16 cellular contexts compared by ENCODE assay signal in genomic region chr2:189609853-189610252, GRCh38. TPM values are rescaled to one million over a fixed set of nuclear protein-coding genes. Genes with fewer than 3 reads are reported as not detected.
DNase-seq lines count a peak whose midpoint lies in the region; TF ChIP-seq lines count a peak whose summit lies in the region.
"Had no signal": no experiment of that assay in that cellular context is flagged by ENCODE, and none has a peak within 500 bp of the region (broad histone marks: within the 10 kb centered on the region; RNA-seq: fewer than 3 reads in every experiment).

No MANE protein-coding gene starts in this region.

- DNase-seq in adrenal gland (peak; percentile 24 to 77 (median 47)), fibroblast of peridontal ligament (ENCODE audit: extremely low read depth) (peak; percentile 50), spleen (no peak), LoVo (ENCODE audit: low spot score) (no peak), NCI-H69 (lab: John Stamatoyannopoulos, UW) (no peak)
- DNase-seq in effector CD8-positive, alpha-beta T cell (lab: John Stamatoyannopoulos, UW): no peak
- DNase-seq in activated naive CD4-positive, alpha-beta T cell treated with anti-CD3 and anti-CD28 coated beads, Interleukin-2, amount 50 U/mL, for 16 hours: no peak
- DNase-seq: 8988T, Caco-2, KG1, MM.1S, NCI-H2029, NCI-H524 treated with DMSO at 0.1 percent for 48 hours had no signal

- no peaks in the 10 kb centered on the region for H3K9me3 ChIP-seq in adrenal gland (replicated peaks in 1 of 3)
- H3K9me3 ChIP-seq in spleen: no peaks in the 10 kb centered on the region
- H3K9me3 ChIP-seq: Caco-2, HAP-1, SJSA1 had no signal

- H2AFZ ChIP-seq in ACC112 (ENCODE audit: low read length, unreplicated experiment): peak overlapping the region; percentile 20

- H3K27me3 ChIP-seq in ACC112 (ENCODE audit: insufficient read depth, low read length): no peaks in the 10 kb centered on the region
- H3K27me3 ChIP-seq in adrenal gland: no peaks in the 10 kb centered on the region
- no peaks in the 10 kb centered on the region for H3K27me3 ChIP-seq in spleen (replicated peaks in 1 of 7)
- H3K27me3 ChIP-seq: SJSA1 had no signal

- H3K4me1 ChIP-seq in ACC112 (ENCODE audit: control insufficient read depth, insufficient read depth, low read length, unreplicated experiment): peaks cover 36% of the 10 kb centered on the region
- peaks cover 29 to 49% of the 10 kb centered on the region in 2 donors for H3K4me1 ChIP-seq in adrenal gland (replicated peaks in 1 of 2)
- peaks cover 4 to 35% (median 14%) of the 10 kb centered on the region in 6 donors for H3K4me1 ChIP-seq in spleen
- H3K4me1 ChIP-seq: HAP-1 had no signal

- peak in 1 of 2 donors; percentile 32 for TF ChIP-seq POLR2A in adrenal gland (IDR thresholded peaks at IDR 0.05)
- TF ChIP-seq POLR2A in spleen (IDR thresholded peaks at IDR 0.05): peak in 1 of 3 donors; percentile 13

- H3K79me2 ChIP-seq in ACC112 (ENCODE audit: control insufficient read depth, insufficient read depth, low read length, unreplicated experiment): no peaks in the 10 kb centered on the region

- H3K4me3 ChIP-seq in ACC112 (ENCODE audit: low read depth, low read length): no peak overlapping the region
- peak overlapping the region in 1 of 4 donors; percentile 7 for H3K4me3 ChIP-seq in adrenal gland
- no peak overlapping the region for H3K4me3 ChIP-seq in spleen
- H3K4me3 ChIP-seq: HAP-1, SJSA1 had no signal

- H3K27ac ChIP-seq in ACC112 (ENCODE audit: low read depth, low read length): peak overlapping the region; percentile 90
- peak overlapping the region; percentile 5 to 75 (median 64) for H3K27ac ChIP-seq in adrenal gland
- H3K27ac ChIP-seq in spleen: peak overlapping the region in 7 of 8 donors; percentile 26 to 80 (median 55)
- H3K27ac ChIP-seq: SJSA1 had no signal

- TF ChIP-seq CTCF in adrenal gland (IDR thresholded peaks at IDR 0.05) (no peak), spleen (IDR thresholded peaks at IDR 0.05 in 8 of 11, conservative IDR thresholded peaks at IDR 0.05 in 3 of 11) (no peak)

- WGBS in adrenal gland, 4 donors: 41 to 63% (median 46%) methylated on average over 1 of the region's 1 CpG
- 73 to 86% (median 78%) methylated on average over 1 of the region's 1 CpG for WGBS in spleen, 5 donors

- H3K36me3 ChIP-seq in ACC112 (ENCODE audit: insufficient read depth, low read length): no peaks in the 10 kb centered on the region
- no peaks in the 10 kb centered on the region for H3K36me3 ChIP-seq in adrenal gland (replicated peaks in 1 of 2)
- H3K36me3 ChIP-seq in spleen: no peaks in the 10 kb centered on the region
- H3K36me3 ChIP-seq: HAP-1, SJSA1 had no signal

- intact Hi-C loops in adrenal gland (cut with DNase I) (no loop called here), spleen (cut with DNase I; ENCODE audit: low total_unique reads) (no loop called here)

RNA-seq across cellular contexts. Expression of gene SLC40A1, which starts 29.3 kb away (rescaled TPM):
- 1,000 to 10,000 TPM in 5 of 8 donors, 100 to 1,000 TPM in 2, 10 to 100 TPM in 1; 84.1 to 3,561 (median 1,319) TPM for total RNA-seq in adrenal gland
- polyA plus RNA-seq in adrenal gland: 100 to 1,000 TPM; 115 to 215 (median 154) TPM
- total RNA-seq in spleen: 100 to 1,000 TPM; 315 to 843 (median 492) TPM
- 100 to 1,000 TPM in 2 of 3 donors, 10 to 100 TPM in 1; 55.7 to 116 (median 102) TPM for polyA plus RNA-seq in spleen

RNA-seq across cellular contexts. Expression of gene ASNSD1, which starts 51.4 kb away (rescaled TPM):
- total RNA-seq in adrenal gland: 10 to 100 TPM; 27.5 to 54.2 (median 42.6) TPM
- polyA plus RNA-seq in adrenal gland: 100 to 1,000 TPM in 1 of 3 donors, 10 to 100 TPM in 2; 29.3 to 101 (median 38.2) TPM
- total RNA-seq in spleen: 10 to 100 TPM; 28.1 to 50.8 (median 33.9) TPM
- polyA plus RNA-seq in spleen: 10 to 100 TPM; 30.1 to 33.4 (median 30.4) TPM

Comparison
In these comparisons a context has a peak if more than half of its experiments do, and no peak if none do; other contexts are left out.
1. DNase-seq: peak in adrenal gland (7 of 7) and fibroblast of peridontal ligament (single experiment); none in spleen (single experiment), LoVo (single experiment), effector CD8-positive, alpha-beta T cell (single experiment), activated naive CD4-positive, alpha-beta T cell treated with anti-CD3 and anti-CD28 coated beads, Interleukin-2, amount 50 U/mL, for 16 hours (single experiment) and NCI-H69 (single experiment).
2. Peak in every context shown above with its lines, with median percentiles within 50 percentile points of each other: H3K27ac ChIP-seq.